In the genomic region with DNA sequence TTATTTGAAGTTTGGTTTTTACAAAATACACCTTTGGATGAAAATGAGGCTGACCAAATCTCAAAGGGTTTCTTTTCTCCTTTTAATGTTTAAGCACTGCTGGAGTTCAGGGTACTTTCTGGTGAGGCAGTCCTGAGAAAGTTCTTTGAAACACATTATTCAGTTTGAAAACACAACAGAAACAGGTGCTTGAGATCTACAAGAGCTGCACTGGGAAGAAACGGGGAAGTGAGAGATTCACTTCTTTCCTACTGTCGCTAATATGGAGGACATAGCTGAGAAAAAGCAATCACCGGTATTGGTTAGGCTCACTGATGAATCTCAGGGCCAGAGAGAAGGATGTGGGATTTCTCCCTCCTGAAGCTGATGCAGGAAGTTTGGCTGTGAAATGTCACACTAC, we compare ENCODE assay signal across 1 cellular context.
TF ChIP-seq lines count a peak whose summit lies in the region.

No MANE protein-coding gene starts in this region.

TF ChIP-seq in GM12878, 131 proteins besides CTCF, POLR2A, EP300 and RAD21 (continued from another document and continues in another):
- TF ChIP-seq HDGF (IDR thresholded peaks at IDR 0.05) = no peak
- peak; percentile 75 for TF ChIP-seq MTA2 (IDR thresholded peaks at IDR 0.05; ENCODE audit: low read depth)
- TF ChIP-seq, protein P1, sequence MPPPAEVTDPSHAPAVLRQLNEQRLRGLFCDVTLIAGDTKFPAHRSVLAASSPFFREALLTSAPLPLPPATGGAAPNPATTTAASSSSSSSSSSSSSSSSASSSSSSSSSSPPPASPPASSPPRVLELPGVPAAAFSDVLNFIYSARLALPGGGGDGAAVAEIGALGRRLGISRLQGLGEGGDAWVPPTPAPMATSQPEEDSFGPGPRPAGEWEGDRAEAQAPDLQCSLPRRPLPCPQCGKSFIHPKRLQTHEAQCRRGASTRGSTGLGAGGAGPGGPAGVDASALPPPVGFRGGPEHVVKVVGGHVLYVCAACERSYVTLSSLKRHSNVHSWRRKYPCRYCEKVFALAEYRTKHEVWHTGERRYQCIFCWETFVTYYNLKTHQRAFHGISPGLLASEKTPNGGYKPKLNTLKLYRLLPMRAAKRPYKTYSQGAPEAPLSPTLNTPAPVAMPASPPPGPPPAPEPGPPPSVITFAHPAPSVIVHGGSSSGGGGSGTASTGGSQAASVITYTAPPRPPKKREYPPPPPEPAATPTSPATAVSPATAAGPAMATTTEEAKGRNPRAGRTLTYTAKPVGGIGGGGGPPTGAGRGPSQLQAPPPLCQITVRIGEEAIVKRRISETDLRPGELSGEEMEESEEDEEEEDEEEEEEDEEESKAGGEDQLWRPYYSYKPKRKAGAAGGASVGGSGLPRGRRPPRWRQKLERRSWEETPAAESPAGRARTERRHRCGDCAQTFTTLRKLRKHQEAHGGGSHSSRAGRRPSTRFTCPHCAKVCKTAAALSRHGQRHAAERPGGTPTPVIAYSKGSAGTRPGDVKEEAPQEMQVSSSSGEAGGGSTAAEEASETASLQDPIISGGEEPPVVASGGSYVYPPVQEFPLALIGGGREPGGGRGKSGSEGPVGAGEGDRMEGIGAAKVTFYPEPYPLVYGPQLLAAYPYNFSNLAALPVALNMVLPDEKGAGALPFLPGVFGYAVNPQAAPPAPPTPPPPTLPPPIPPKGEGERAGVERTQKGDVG (CRISPR knock-in tag; IDR thresholded peaks at IDR 0.05) = no peak
- peak; percentile 57; the same call in 1 of the 2 replicates for TF ChIP-seq PAX5 (IDR thresholded peaks at IDR 0.05; ENCODE audit: borderline replicate concordance, low read depth, low read length)
- TF ChIP-seq, protein P2, sequence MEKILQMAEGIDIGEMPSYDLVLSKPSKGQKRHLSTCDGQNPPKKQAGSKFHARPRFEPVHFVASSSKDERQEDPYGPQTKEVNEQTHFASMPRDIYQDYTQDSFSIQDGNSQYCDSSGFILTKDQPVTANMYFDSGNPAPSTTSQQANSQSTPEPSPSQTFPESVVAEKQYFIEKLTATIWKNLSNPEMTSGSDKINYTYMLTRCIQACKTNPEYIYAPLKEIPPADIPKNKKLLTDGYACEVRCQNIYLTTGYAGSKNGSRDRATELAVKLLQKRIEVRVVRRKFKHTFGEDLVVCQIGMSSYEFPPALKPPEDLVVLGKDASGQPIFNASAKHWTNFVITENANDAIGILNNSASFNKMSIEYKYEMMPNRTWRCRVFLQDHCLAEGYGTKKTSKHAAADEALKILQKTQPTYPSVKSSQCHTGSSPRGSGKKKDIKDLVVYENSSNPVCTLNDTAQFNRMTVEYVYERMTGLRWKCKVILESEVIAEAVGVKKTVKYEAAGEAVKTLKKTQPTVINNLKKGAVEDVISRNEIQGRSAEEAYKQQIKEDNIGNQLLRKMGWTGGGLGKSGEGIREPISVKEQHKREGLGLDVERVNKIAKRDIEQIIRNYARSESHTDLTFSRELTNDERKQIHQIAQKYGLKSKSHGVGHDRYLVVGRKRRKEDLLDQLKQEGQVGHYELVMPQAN (conservative IDR thresholded peaks at IDR 0.05) = no peak
- no peak for TF ChIP-seq NR2C2 (IDR thresholded peaks at IDR 0.05; ENCODE audit: borderline replicate concordance, control insufficient read depth, insufficient read length, low read depth)
- TF ChIP-seq LARP7 (IDR thresholded peaks at IDR 0.05) = no peak
- peak; percentile 68 for TF ChIP-seq RUNX3 (IDR thresholded peaks at IDR 0.05; ENCODE audit: low read length)
- peak; percentile 59; the same call in 1 of the 2 replicates for TF ChIP-seq BCL11A (IDR thresholded peaks at IDR 0.05; ENCODE audit: low read depth, low read length)
- TF ChIP-seq TBL1XR1 (IDR thresholded peaks at IDR 0.05; ENCODE audit: low read depth, low read length) = no peak
- TF ChIP-seq FOS (IDR thresholded peaks at IDR 0.05; ENCODE audit: borderline replicate concordance, extremely low read depth, insufficient read length) = no peak
- TF ChIP-seq TARDBP (IDR thresholded peaks at IDR 0.05; ENCODE audit: borderline replicate concordance) = no peak
- peak; percentile 95 to 96 for TF ChIP-seq IKZF2 (IDR thresholded peaks at IDR 0.05)
- peak; percentile 28; the same call in 1 of the 2 replicates for TF ChIP-seq ATF7 (IDR thresholded peaks at IDR 0.05; ENCODE audit: low read depth)
- TF ChIP-seq EED (IDR thresholded peaks at IDR 0.05; ENCODE audit: low read depth) = peak; percentile 92
- TF ChIP-seq SP1 (IDR thresholded peaks at IDR 0.05; ENCODE audit: low read depth, low read length) = no peak
- TF ChIP-seq, protein P3, sequence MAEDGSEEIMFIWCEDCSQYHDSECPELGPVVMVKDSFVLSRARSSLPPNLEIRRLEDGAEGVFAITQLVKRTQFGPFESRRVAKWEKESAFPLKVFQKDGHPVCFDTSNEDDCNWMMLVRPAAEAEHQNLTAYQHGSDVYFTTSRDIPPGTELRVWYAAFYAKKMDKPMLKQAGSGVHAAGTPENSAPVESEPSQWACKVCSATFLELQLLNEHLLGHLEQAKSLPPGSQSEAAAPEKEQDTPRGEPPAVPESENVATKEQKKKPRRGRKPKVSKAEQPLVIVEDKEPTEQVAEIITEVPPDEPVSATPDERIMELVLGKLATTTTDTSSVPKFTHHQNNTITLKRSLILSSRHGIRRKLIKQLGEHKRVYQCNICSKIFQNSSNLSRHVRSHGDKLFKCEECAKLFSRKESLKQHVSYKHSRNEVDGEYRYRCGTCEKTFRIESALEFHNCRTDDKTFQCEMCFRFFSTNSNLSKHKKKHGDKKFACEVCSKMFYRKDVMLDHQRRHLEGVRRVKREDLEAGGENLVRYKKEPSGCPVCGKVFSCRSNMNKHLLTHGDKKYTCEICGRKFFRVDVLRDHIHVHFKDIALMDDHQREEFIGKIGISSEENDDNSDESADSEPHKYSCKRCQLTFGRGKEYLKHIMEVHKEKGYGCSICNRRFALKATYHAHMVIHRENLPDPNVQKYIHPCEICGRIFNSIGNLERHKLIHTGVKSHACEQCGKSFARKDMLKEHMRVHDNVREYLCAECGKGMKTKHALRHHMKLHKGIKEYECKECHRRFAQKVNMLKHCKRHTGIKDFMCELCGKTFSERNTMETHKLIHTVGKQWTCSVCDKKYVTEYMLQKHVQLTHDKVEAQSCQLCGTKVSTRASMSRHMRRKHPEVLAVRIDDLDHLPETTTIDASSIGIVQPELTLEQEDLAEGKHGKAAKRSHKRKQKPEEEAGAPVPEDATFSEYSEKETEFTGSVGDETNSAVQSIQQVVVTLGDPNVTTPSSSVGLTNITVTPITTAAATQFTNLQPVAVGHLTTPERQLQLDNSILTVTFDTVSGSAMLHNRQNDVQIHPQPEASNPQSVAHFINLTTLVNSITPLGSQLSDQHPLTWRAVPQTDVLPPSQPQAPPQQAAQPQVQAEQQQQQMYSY (CRISPR knock-in tag; IDR thresholded peaks at IDR 0.05) = no peak
- TF ChIP-seq CHD1 (IDR thresholded peaks at IDR 0.05; ENCODE audit: low read depth, low read length) = peak; percentile 76; the same call in 1 of the 2 replicates
- TF ChIP-seq, protein P4, sequence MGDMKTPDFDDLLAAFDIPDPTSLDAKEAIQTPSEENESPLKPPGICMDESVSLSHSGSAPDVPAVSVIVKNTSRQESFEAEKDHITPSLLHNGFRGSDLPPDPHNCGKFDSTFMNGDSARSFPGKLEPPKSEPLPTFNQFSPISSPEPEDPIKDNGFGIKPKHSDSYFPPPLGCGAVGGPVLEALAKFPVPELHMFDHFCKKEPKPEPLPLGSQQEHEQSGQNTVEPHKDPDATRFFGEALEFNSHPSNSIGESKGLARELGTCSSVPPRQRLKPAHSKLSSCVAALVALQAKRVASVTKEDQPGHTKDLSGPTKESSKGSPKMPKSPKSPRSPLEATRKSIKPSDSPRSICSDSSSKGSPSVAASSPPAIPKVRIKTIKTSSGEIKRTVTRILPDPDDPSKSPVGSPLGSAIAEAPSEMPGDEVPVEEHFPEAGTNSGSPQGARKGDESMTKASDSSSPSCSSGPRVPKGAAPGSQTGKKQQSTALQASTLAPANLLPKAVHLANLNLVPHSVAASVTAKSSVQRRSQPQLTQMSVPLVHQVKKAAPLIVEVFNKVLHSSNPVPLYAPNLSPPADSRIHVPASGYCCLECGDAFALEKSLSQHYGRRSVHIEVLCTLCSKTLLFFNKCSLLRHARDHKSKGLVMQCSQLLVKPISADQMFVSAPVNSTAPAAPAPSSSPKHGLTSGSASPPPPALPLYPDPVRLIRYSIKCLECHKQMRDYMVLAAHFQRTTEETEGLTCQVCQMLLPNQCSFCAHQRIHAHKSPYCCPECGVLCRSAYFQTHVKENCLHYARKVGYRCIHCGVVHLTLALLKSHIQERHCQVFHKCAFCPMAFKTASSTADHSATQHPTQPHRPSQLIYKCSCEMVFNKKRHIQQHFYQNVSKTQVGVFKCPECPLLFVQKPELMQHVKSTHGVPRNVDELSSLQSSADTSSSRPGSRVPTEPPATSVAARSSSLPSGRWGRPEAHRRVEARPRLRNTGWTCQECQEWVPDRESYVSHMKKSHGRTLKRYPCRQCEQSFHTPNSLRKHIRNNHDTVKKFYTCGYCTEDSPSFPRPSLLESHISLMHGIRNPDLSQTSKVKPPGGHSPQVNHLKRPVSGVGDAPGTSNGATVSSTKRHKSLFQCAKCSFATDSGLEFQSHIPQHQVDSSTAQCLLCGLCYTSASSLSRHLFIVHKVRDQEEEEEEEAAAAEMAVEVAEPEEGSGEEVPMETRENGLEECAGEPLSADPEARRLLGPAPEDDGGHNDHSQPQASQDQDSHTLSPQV (IDR thresholded peaks at IDR 0.05) = no peak
- no peak for TF ChIP-seq POLR2AphosphoS5 (IDR thresholded peaks at IDR 0.05; ENCODE audit: low read length)
- peak; percentile 61; the same call in 1 of the 2 replicates for TF ChIP-seq GATAD2B (conservative IDR thresholded peaks at IDR 0.05; ENCODE audit: low read depth)
- TF ChIP-seq NRF1 (conservative IDR thresholded peaks at IDR 0.05; ENCODE audit: low read depth, low read length) = no peak
- TF ChIP-seq, protein P5, sequence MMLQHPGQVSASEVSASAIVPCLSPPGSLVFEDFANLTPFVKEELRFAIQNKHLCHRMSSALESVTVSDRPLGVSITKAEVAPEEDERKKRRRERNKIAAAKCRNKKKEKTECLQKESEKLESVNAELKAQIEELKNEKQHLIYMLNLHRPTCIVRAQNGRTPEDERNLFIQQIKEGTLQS (IDR thresholded peaks at IDR 0.05; ENCODE audit: borderline replicate concordance, extremely low read depth, low read depth, low read length) = no peak
- no peak for TF ChIP-seq MYC (IDR thresholded peaks at IDR 0.05; ENCODE audit: insufficient read depth, insufficient read length, insufficient replicate concordance, low read length, severe bottlenecking)
- no peak for TF ChIP-seq RB1 (IDR thresholded peaks at IDR 0.05; ENCODE audit: borderline replicate concordance)
- TF ChIP-seq, protein P6, sequence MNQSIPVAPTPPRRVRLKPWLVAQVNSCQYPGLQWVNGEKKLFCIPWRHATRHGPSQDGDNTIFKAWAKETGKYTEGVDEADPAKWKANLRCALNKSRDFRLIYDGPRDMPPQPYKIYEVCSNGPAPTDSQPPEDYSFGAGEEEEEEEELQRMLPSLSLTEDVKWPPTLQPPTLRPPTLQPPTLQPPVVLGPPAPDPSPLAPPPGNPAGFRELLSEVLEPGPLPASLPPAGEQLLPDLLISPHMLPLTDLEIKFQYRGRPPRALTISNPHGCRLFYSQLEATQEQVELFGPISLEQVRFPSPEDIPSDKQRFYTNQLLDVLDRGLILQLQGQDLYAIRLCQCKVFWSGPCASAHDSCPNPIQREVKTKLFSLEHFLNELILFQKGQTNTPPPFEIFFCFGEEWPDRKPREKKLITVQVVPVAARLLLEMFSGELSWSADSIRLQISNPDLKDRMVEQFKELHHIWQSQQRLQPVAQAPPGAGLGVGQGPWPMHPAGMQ (IDR thresholded peaks at IDR 0.05; ENCODE audit: borderline replicate concordance) = no peak
- TF ChIP-seq, protein P7, sequence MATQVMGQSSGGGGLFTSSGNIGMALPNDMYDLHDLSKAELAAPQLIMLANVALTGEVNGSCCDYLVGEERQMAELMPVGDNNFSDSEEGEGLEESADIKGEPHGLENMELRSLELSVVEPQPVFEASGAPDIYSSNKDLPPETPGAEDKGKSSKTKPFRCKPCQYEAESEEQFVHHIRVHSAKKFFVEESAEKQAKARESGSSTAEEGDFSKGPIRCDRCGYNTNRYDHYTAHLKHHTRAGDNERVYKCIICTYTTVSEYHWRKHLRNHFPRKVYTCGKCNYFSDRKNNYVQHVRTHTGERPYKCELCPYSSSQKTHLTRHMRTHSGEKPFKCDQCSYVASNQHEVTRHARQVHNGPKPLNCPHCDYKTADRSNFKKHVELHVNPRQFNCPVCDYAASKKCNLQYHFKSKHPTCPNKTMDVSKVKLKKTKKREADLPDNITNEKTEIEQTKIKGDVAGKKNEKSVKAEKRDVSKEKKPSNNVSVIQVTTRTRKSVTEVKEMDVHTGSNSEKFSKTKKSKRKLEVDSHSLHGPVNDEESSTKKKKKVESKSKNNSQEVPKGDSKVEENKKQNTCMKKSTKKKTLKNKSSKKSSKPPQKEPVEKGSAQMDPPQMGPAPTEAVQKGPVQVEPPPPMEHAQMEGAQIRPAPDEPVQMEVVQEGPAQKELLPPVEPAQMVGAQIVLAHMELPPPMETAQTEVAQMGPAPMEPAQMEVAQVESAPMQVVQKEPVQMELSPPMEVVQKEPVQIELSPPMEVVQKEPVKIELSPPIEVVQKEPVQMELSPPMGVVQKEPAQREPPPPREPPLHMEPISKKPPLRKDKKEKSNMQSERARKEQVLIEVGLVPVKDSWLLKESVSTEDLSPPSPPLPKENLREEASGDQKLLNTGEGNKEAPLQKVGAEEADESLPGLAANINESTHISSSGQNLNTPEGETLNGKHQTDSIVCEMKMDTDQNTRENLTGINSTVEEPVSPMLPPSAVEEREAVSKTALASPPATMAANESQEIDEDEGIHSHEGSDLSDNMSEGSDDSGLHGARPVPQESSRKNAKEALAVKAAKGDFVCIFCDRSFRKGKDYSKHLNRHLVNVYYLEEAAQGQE (IDR thresholded peaks at IDR 0.05; ENCODE audit: low read depth, low read length) = no peak
- TF ChIP-seq, protein P8, sequence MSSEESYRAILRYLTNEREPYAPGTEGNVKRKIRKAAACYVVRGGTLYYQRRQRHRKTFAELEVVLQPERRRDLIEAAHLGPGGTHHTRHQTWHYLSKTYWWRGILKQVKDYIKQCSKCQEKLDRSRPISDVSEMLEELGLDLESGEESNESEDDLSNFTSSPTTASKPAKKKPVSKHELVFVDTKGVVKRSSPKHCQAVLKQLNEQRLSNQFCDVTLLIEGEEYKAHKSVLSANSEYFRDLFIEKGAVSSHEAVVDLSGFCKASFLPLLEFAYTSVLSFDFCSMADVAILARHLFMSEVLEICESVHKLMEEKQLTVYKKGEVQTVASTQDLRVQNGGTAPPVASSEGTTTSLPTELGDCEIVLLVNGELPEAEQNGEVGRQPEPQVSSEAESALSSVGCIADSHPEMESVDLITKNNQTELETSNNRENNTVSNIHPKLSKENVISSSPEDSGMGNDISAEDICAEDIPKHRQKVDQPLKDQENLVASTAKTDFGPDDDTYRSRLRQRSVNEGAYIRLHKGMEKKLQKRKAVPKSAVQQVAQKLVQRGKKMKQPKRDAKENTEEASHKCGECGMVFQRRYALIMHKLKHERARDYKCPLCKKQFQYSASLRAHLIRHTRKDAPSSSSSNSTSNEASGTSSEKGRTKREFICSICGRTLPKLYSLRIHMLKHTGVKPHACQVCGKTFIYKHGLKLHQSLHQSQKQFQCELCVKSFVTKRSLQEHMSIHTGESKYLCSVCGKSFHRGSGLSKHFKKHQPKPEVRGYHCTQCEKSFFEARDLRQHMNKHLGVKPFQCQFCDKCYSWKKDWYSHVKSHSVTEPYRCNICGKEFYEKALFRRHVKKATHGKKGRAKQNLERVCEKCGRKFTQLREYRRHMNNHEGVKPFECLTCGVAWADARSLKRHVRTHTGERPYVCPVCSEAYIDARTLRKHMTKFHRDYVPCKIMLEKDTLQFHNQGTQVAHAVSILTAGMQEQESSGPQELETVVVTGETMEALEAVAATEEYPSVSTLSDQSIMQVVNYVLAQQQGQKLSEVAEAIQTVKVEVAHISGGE (CRISPR knock-in tag; IDR thresholded peaks at IDR 0.05) = no peak
- no peak for TF ChIP-seq EZH2 (IDR thresholded peaks at IDR 0.05; ENCODE audit: borderline replicate concordance, control insufficient read depth, low read depth, low read length)
- TF ChIP-seq NFIC (IDR thresholded peaks at IDR 0.05; ENCODE audit: low read depth, low read length) = peak; percentile 86
